ENCODE assay signal across 28 cellular contexts in the genomic region with DNA sequence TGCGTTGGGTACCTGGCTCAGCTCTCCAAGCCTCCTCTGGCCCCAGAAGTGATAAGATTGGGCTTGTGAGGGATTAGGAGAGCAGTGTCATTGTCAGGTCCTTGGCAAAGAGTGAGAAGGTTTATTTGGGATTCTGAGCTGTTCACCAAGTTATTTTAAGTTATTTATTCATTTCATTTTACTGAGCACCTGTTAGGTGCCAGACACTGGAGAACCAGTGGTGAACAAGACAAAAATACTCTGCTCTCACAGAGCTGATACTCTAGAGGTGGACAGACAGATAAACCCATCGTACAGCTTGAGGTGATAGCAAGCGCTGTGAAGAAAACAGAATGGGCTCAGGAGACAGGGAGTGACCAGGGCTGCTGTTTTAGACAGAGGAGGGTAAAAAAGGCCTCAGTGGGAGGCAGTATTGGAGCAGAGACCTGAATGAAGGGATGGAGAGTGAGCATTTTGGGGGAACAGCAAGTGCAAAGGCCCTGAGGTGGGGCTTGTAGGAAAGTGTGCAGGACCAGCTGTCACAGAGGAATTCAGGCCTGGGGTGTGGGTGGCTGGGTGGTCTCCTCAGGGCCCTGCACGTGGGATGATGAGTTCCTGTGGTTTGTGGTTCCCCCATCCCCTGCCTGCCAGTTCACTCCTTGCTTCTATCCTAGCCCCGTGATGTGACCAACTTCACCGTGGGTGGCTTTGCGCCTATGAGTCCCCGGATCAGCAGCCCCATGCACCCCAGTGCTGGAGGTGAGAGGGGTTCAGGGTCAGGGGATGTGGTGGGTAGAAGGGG. TPM values are rescaled to one million over a fixed set of nuclear protein-coding genes. Genes with fewer than 3 reads are reported as not detected.
DNase-seq lines count a peak whose midpoint lies in the region; ATAC-seq and TF ChIP-seq lines count a peak whose summit lies in the region.
"Had no signal": no experiment of that assay in that cellular context is flagged by ENCODE, and none has a peak within 500 bp of the region (broad histone marks: within the 10 kb centered on the region; RNA-seq: fewer than 3 reads in every experiment).

No MANE protein-coding gene starts in this region.

- H3K4me3 Mint-ChIP-seq in activated CD8-positive, alpha-beta T cell treated with anti-CD3 and anti-CD28 coated beads for 36 hours: no peak overlapping the region
- H3K4me3 Mint-ChIP-seq in immature natural killer cell: no peak overlapping the region
- H3K4me3 Mint-ChIP-seq in stimulated activated naive CD8-positive, alpha-beta T cell treated with anti-CD3 and anti-CD28 coated beads, Interleukin-15, Interleukin-2, amounts not matched to agents 100 ng/mL and 50 ng/mL, for 24 hours: peak overlapping the region; percentile 19

- no peaks in the 10 kb centered on the region for H3K9me3 Mint-ChIP-seq in activated CD8-positive, alpha-beta T cell treated with anti-CD3 and anti-CD28 coated beads for 36 hours
- H3K9me3 Mint-ChIP-seq in immature natural killer cell: no peaks in the 10 kb centered on the region
- H3K9me3 Mint-ChIP-seq in stimulated activated naive CD8-positive, alpha-beta T cell treated with anti-CD3 and anti-CD28 coated beads, Interleukin-15, Interleukin-2, amounts not matched to agents 100 ng/mL and 50 ng/mL, for 24 hours: no peaks in the 10 kb centered on the region

- H3K4me1 Mint-ChIP-seq in activated CD8-positive, alpha-beta T cell treated with anti-CD3 and anti-CD28 coated beads for 36 hours (ENCODE audit: low read depth): peaks cover 32% of the 10 kb centered on the region
- peaks cover 7 to 8% of the 10 kb centered on the region in 2 donors for H3K4me1 Mint-ChIP-seq in immature natural killer cell
- H3K4me1 Mint-ChIP-seq in stimulated activated naive CD8-positive, alpha-beta T cell treated with anti-CD3 and anti-CD28 coated beads, Interleukin-15, Interleukin-2, amounts not matched to agents 100 ng/mL and 50 ng/mL, for 24 hours (ENCODE audit: low read depth): peaks cover 33% of the 10 kb centered on the region

- intact Hi-C loops in activated CD8-positive, alpha-beta T cell treated with anti-CD3 and anti-CD28 coated beads for 36 hours (cut with micrococcal nuclease): loop anchor here (10.0 kb wide), 1 partner anchor 63 kb away; a partner anchor contains a TSS

- ATAC-seq in activated CD8-positive, alpha-beta T cell treated with anti-CD3 and anti-CD28 coated beads for 36 hours: no peak
- ATAC-seq in HG02885 (IDR thresholded peaks at IDR 0.05; ENCODE audit: poor library complexity, unreplicated experiment): no peak
- ATAC-seq: foreskin keratinocyte had no signal

- DNase-seq in activated T-cell treated with anti-CD3 and anti-CD28 coated beads, Interleukin-2, amount 50 U/mL, for 48 hours: peak; percentile 36 to 39
- DNase-seq in activated T-cell treated with anti-CD3 and anti-CD28 coated beads for 4 hours (no peak), immature natural killer cell (no peak), DMS79 treated with DMSO at 0.1 percent for 48 hours (lab: John Stamatoyannopoulos, UW) (no peak), foreskin fibroblast (no peak)
- DNase-seq in activated CD8-positive, alpha-beta T cell treated with anti-CD3 and anti-CD28 coated beads for 36 hours: peak; percentile 36
- DNase-seq: activated CD4-positive, alpha-beta T cell treated with anti-CD3 and anti-CD28 coated beads for 4 hours; amygdala; DMS53; foreskin keratinocyte; GM23248; MM.1S; NCI-H187; NCI-H226; NCI-H82; occipital lobe; Right ventricle myocardium superior had no signal

- peaks cover 61% of the 10 kb centered on the region for H3K36me3 Mint-ChIP-seq in activated CD8-positive, alpha-beta T cell treated with anti-CD3 and anti-CD28 coated beads for 36 hours (ENCODE audit: low read depth)
- peaks cover 15 to 53% (median 15%) of the 10 kb centered on the region in 3 donors for H3K36me3 Mint-ChIP-seq in immature natural killer cell
- H3K36me3 Mint-ChIP-seq in stimulated activated naive CD8-positive, alpha-beta T cell treated with anti-CD3 and anti-CD28 coated beads, Interleukin-15, Interleukin-2, amounts not matched to agents 100 ng/mL and 50 ng/mL, for 24 hours (ENCODE audit: low read depth): peaks cover 81% of the 10 kb centered on the region

- POLR2A ChIA-PET in activated CD8-positive, alpha-beta T cell treated with anti-CD3 and anti-CD28 coated beads for 36 hours (lab: Charles Lee): interaction anchor here (0.9 to 1.8 kb wide), 5 partner anchors 9 to 35 kb away, joined by 3 to 6 read pairs (median 3); no protein-coding TSS in a partner anchor

- no peaks in the 10 kb centered on the region for H3K27me3 Mint-ChIP-seq in activated CD8-positive, alpha-beta T cell treated with anti-CD3 and anti-CD28 coated beads for 36 hours
- H3K27me3 Mint-ChIP-seq in immature natural killer cell (ENCODE audit: low read depth in 3 of 3): peaks cover 5 to 11% (median 6%) of the 10 kb centered on the region in 3 donors
- H3K27me3 Mint-ChIP-seq in stimulated activated naive CD8-positive, alpha-beta T cell treated with anti-CD3 and anti-CD28 coated beads, Interleukin-15, Interleukin-2, amounts not matched to agents 100 ng/mL and 50 ng/mL, for 24 hours: no peaks in the 10 kb centered on the region

- CTCF ChIA-PET in activated CD8-positive, alpha-beta T cell treated with anti-CD3 and anti-CD28 coated beads for 36 hours (lab: Charles Lee): interaction anchor here (0.9 kb wide), 1 partner anchor 62 kb away, joined by 4 read pairs; no protein-coding TSS in a partner anchor

- peak overlapping the region; percentile 84 for H3K27ac Mint-ChIP-seq in activated CD8-positive, alpha-beta T cell treated with anti-CD3 and anti-CD28 coated beads for 36 hours
- peak overlapping the region in 4 of 6 donors; percentile 20 to 67 (median 59) for H3K27ac Mint-ChIP-seq in immature natural killer cell
- H3K27ac Mint-ChIP-seq in stimulated activated naive CD8-positive, alpha-beta T cell treated with anti-CD3 and anti-CD28 coated beads, Interleukin-15, Interleukin-2, amounts not matched to agents 100 ng/mL and 50 ng/mL, for 24 hours: peak overlapping the region; percentile 94

- no peak for TF ChIP-seq CTCF in activated CD8-positive, alpha-beta T cell treated with anti-CD3 and anti-CD28 coated beads for 36 hours (IDR thresholded peaks at IDR 0.05)
- TF ChIP-seq CTCF in foreskin fibroblast (IDR thresholded peaks at IDR 0.05; ENCODE audit: low read depth, low read length): no peak

- no peak overlapping the region for H3K4me3 ChIP-seq in foreskin fibroblast (ENCODE audit: low read depth in 1 of 2, low read length in 2 of 2)
- H3K4me3 ChIP-seq: cardiac muscle cell, GM23248, hepatocyte, vagina had no signal

RNA-seq across cellular contexts. Expression of a gene that starts 8.7 kb away (rescaled TPM):
- 100 to 1,000 TPM; 108 to 114 TPM for total RNA-seq in activated CD8-positive, alpha-beta T cell treated with anti-CD3 and anti-CD28 coated beads for 36 hours
- 10 to 100 TPM; 50.4 to 65.2 (median 58.6) TPM for polyA plus RNA-seq in immature natural killer cell

RNA-seq across cellular contexts. Expression of a gene that starts 26.6 kb away (rescaled TPM):
- 100 to 1,000 TPM; 127 to 141 TPM for total RNA-seq in activated CD8-positive, alpha-beta T cell treated with anti-CD3 and anti-CD28 coated beads for 36 hours
- 100 to 1,000 TPM in 1 of 3 donors, 10 to 100 TPM in 2; 30.5 to 114 (median 67.0) TPM for polyA plus RNA-seq in immature natural killer cell

RNA-seq across cellular contexts. Expression of a gene that starts 26.8 kb away (rescaled TPM):
- total RNA-seq in activated CD8-positive, alpha-beta T cell treated with anti-CD3 and anti-CD28 coated beads for 36 hours: 1 to 10 TPM; 1.3 to 1.6 TPM
- polyA plus RNA-seq in immature natural killer cell: not detected
- total RNA-seq: mucosa of gallbladder, Right ventricle myocardium superior, vagina had no signal

RNA-seq across cellular contexts. Expression of a gene that starts 36.2 kb away (rescaled TPM):
- total RNA-seq in activated CD8-positive, alpha-beta T cell treated with anti-CD3 and anti-CD28 coated beads for 36 hours: 1,000 to 10,000 TPM; 3,249 to 3,324 TPM
- polyA plus RNA-seq in immature natural killer cell: 1,000 to 10,000 TPM in 1 of 3 donors, 100 to 1,000 TPM in 2; 733 to 1,627 (median 903) TPM

RNA-seq across cellular contexts. Expression of a gene that starts 43.0 kb away (rescaled TPM):
- not detected for total RNA-seq in activated CD8-positive, alpha-beta T cell treated with anti-CD3 and anti-CD28 coated beads for 36 hours
- polyA plus RNA-seq in immature natural killer cell: not detected
- total RNA-seq: foreskin keratinocyte, GM23248, lower leg skin, mucosa of gallbladder, occipital lobe, OCI-LY7, renal cortical epithelial cell, Right ventricle myocardium superior, temporal lobe, vagina had no signal
- polyA plus RNA-seq: AG04450, foreskin keratinocyte, GM23248 had no signal

Comparison
In these comparisons a context has a peak if more than half of its experiments do, and no peak if none do; other contexts are left out.
1. DNase-seq: peak in activated T-cell treated with anti-CD3 and anti-CD28 coated beads, Interleukin-2, amount 50 U/mL, for 48 hours (2 of 2) and activated CD8-positive, alpha-beta T cell treated with anti-CD3 and anti-CD28 coated beads for 36 hours (single experiment); none in activated T-cell treated with anti-CD3 and anti-CD28 coated beads for 4 hours (single experiment), immature natural killer cell (0 of 3), DMS79 treated with DMSO at 0.1 percent for 48 hours (single experiment) and foreskin fibroblast (0 of 2).
2. Peak in every context shown above with its lines, with median percentiles within 50 percentile points of each other: H3K27ac Mint-ChIP-seq.